ENCODE assay signal across 23 cellular contexts in genomic region chr1:96233422-96233821, GRCh38.
"Had no signal": no experiment of that assay in that cellular context is flagged by ENCODE, and none has a peak within 500 bp of the region (broad histone marks: within the 10 kb centered on the region; RNA-seq: fewer than 3 reads in every experiment).

No MANE protein-coding gene starts in this region.

- H3K9me3 ChIP-seq: SJCRH30, SK-N-SH had no signal

- H3K27ac ChIP-seq: RWPE1, SJCRH30, VCaP had no signal

- H3K4me3 ChIP-seq: SJCRH30 had no signal

- H3K36me3 ChIP-seq: SJCRH30 had no signal

- ATAC-seq: activated T-cell treated with anti-CD3 and anti-CD28 coated beads, Interleukin-2, amount 50 U/mL, for 72 hours had no signal

- H3K27me3 ChIP-seq: SJCRH30 had no signal

- H3K4me1 ChIP-seq: SJCRH30 had no signal

- DNase-seq: activated CD4-positive, alpha-beta memory T cell treated with anti-CD3 and anti-CD28 coated beads for 36 hours; activated CD4-positive, alpha-beta T cell treated with anti-CD3 and anti-CD28 coated beads, Interleukin-2, amount 10 ng/mL, durations not matched to agents 7 days and 5 days; activated CD4-positive, CD25-positive, alpha-beta regulatory T cell; activated CD8-positive, alpha-beta memory T cell treated with anti-CD3 and anti-CD28 coated beads for 24 hours; activated gamma-delta T cell treated with Interleukin-2 at 50 U/mL for 16 hours; activated naive CD4-positive, alpha-beta T cell treated with anti-CD3 and anti-CD28 coated beads, Interleukin-2, amount 50 U/mL, for 16 hours; activated T-cell treated with anti-CD3 and anti-CD28 coated beads for 4 hours; activated T-cell treated with anti-CD3 and anti-CD28 coated beads, Interleukin-2, amount 50 U/mL, for 72 hours; aorta; MM.1S; NCI-H1105; NCI-H1436; NCI-H1694 treated with DMSO at 0.1 percent for 48 hours; NCI-H345; NCI-H510A; NCI-H526 treated with DMSO at 0.1 percent for 48 hours; NCI-H82; Right ventricle myocardium superior; SJCRH30; SK-N-SH; T-helper 1 cell had no signal
